In the genomic region with DNA sequence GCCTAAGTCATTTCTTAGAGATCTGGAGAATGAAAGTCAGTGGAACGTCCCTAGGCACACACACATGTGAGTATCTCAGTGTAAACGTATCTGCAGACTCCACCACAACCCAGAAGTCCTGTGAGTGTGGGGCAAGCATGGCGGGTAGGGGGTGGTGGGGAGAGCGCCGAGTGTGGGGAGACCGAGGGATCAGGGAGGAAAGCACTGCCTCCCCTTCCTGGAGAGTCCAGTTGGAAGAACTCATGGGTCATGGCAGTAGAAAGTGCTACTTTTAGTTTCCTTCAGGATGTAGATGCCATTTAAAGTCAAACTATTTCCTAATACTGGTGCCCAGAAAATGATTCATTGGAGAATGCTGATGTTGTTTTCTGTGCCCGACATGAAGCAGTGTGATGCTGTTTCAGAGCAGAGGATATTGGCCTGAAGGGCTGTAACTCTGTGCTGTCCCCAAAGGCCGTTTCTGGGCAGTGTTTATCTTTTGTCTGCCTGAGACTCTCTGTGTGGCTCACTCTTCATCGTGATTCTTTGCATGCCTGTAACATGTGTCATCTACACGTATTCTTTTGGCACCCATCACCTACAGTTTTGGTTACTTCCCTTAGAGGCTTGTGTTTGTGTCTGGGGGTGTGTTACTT, we compare ENCODE assay signal across 11 cellular contexts. TPM values are rescaled to one million over a fixed set of nuclear protein-coding genes. Genes with fewer than 3 reads are reported as not detected.
A peak's percentile ranks its signal among the peaks of the same experiment; 100 is the strongest.
DNase-seq lines count a peak whose midpoint lies in the region; ATAC-seq and TF ChIP-seq lines count a peak whose summit lies in the region.
"Had no signal": no experiment of that assay in that cellular context is flagged by ENCODE, and none has a peak within 500 bp of the region (broad histone marks: within the 10 kb centered on the region; RNA-seq: fewer than 3 reads in every experiment).

No MANE protein-coding gene starts in this region.

- peak overlapping the region; percentile 21; the same call in 1 of the 2 replicates for H3K4me2 ChIP-seq in IMR-90 (ENCODE audit: low read depth, low read length)
- no peak overlapping the region for H3K4me2 ChIP-seq in neuronal stem cell (ENCODE audit: insufficient read depth, low read length, poor library complexity, severe bottlenecking)

- no TSS peak for BruUV-seq in IMR-90 (replicated peaks; lab: Mats Ljungman, UMichigan)

- peak; percentile 72 for DNase-seq in AG04449 (ENCODE audit: low read depth, low spot score)
- peak; percentile 82 for DNase-seq in IMR-90
- DNase-seq in chondrocyte (ENCODE audit: low spot score), result no peak
- DNase-seq in lung microvascular endothelial cell (ENCODE audit: low read depth in 2 of 2), result peak; percentile 51 to 75
- DNase-seq in NCI-H1436 treated with DMSO at 0.1 percent for 48 hours (lab: John Stamatoyannopoulos, UW), result no peak
- no peak for DNase-seq in neuronal stem cell (ENCODE audit: low spot score)
- DNase-seq in NCI-H2029 (lab: John Stamatoyannopoulos, UW), result no peak
- DNase-seq in glutamatergic neuron, result no peak
- DNase-seq: stimulated activated naive B cell treated with anti-CD40 and anti-IgM and Interleukin-4, amounts not matched to agents 10 μg/mL and 1 μg/mL and 100 μg/mL, for 72 hours had no signal

- intact Hi-C loops in IMR-90 (cut with micrococcal nuclease), result loop anchor here (5.0 kb wide), 1 partner anchor 637 kb away; no protein-coding TSS in a partner anchor

- no peaks in the 10 kb centered on the region for H3K36me3 ChIP-seq in IMR-90 (ENCODE audit: control insufficient read depth, insufficient read depth, low read length)
- no peaks in the 10 kb centered on the region for H3K36me3 ChIP-seq in neuronal stem cell (replicated peaks in 1 of 2; ENCODE audit: control insufficient read depth in 2 of 2, insufficient read depth in 2 of 2, low read length in 2 of 2)

- H3K4me1 ChIP-seq in IMR-90 (ENCODE audit: control insufficient read depth, insufficient read depth, low read length) (peaks cover 9% of the 10 kb centered on the region), neuronal stem cell (ENCODE audit: control insufficient read depth in 2 of 2, insufficient read depth in 1 of 2, low read depth in 1 of 2, low read length in 2 of 2) (peaks cover 0 to 1% of the 10 kb centered on the region in 2 donors)

- H2AFZ ChIP-seq in IMR-90 (replicated peaks; ENCODE audit: low read length, poor library complexity), result peak overlapping the region; percentile 75
- no peak overlapping the region for H2AFZ ChIP-seq in neuronal stem cell (ENCODE audit: low read length)

- H2BK5ac ChIP-seq in IMR-90 (ENCODE audit: low read depth, low read length, poor library complexity, severe bottlenecking) (peak overlapping the region; percentile 88), neuronal stem cell (ENCODE audit: low read length) (no peak overlapping the region)

- TF ChIP-seq CTCF in AG04449 (IDR thresholded peaks at IDR 0.05; ENCODE audit: insufficient read depth, low read length, missing control alignments), result no peak
- TF ChIP-seq CTCF in IMR-90 (conservative IDR thresholded peaks at IDR 0.05; ENCODE audit: low read depth, low read length), result no peak
- peak; percentile 59 for TF ChIP-seq CTCF in chondrocyte (IDR thresholded peaks at IDR 0.05)
- TF ChIP-seq CTCF in glutamatergic neuron (IDR thresholded peaks at IDR 0.05; ENCODE audit: partially characterized antibody, unreplicated experiment), result no peak

- H2AK5ac ChIP-seq in IMR-90 (ENCODE audit: low read depth, low read length), result peak overlapping the region; percentile 93
- no peak overlapping the region for H2AK5ac ChIP-seq in neuronal stem cell (ENCODE audit: low read depth, low read length)

- H3K27me3 Mint-ChIP-seq in chondrocyte (ENCODE audit: low read depth), result no peaks in the 10 kb centered on the region
- H3K27me3 Mint-ChIP-seq in glutamatergic neuron (ENCODE audit: unreplicated experiment), result peaks cover 5% of the 10 kb centered on the region

- CTCF ChIA-PET in AG04449 (lab: Yijun Ruan, JAX) (interaction anchor here (0.6 to 10.2 kb wide), 8 partner anchors 22 to 459 kb away, joined by 3 to 182 read pairs (median 18); no protein-coding TSS in a partner anchor), IMR-90 (lab: Yijun Ruan, JAX) (interaction anchor here (1.0 to 1.9 kb wide), 4 partner anchors 45 to 460 kb away, joined by 4 to 5 read pairs (median 4); no protein-coding TSS in a partner anchor)

- H3K4me3 Mint-ChIP-seq in chondrocyte (ENCODE audit: unreplicated experiment) (no peak overlapping the region), glutamatergic neuron (ENCODE audit: unreplicated experiment) (no peak overlapping the region)
- H3K4me3 Mint-ChIP-seq: stimulated activated naive B cell treated with anti-CD40 and anti-IgM and Interleukin-4, amounts not matched to agents 10 μg/mL and 1 μg/mL and 100 μg/mL, for 72 hours had no signal

- H3K79me1 ChIP-seq in IMR-90 (ENCODE audit: low read depth in 1 of 2, low read length in 2 of 2) (no peaks in the 10 kb centered on the region), neuronal stem cell (ENCODE audit: low read depth, low read length) (no peaks in the 10 kb centered on the region)

- H3K9me3 Mint-ChIP-seq in chondrocyte (ENCODE audit: low read depth) (peaks cover 10% of the 10 kb centered on the region), glutamatergic neuron (ENCODE audit: unreplicated experiment) (no peaks in the 10 kb centered on the region)
- H3K9me3 Mint-ChIP-seq: stimulated activated naive B cell treated with anti-CD40 and anti-IgM and Interleukin-4, amounts not matched to agents 10 μg/mL and 1 μg/mL and 100 μg/mL, for 72 hours had no signal

- in situ Hi-C loops in IMR-90 (cut with MboI; ENCODE audit: low sequenced_read_pairs), result loop anchor here (5.0 kb wide), 2 partner anchors 332 to 462 kb away; no protein-coding TSS in a partner anchor

- H3K9ac ChIP-seq in IMR-90 (ENCODE audit: low read depth, low read length), result no peak overlapping the region; the same call in 1 of the 2 replicates
- no peak overlapping the region for H3K9ac ChIP-seq in neuronal stem cell (ENCODE audit: low read depth, low read length, poor library complexity)

- H3K23ac ChIP-seq in IMR-90 (ENCODE audit: low read depth, low read length) (peak overlapping the region; percentile 64), neuronal stem cell (ENCODE audit: low read depth, low read length, poor library complexity) (no peak overlapping the region)

- H2BK15ac ChIP-seq in IMR-90 (ENCODE audit: low read depth, low read length) (peak overlapping the region; percentile 79; the same call in 2 of the 3 replicates), neuronal stem cell (ENCODE audit: low read length) (no peak overlapping the region)

- H3K36me3 Mint-ChIP-seq in chondrocyte (ENCODE audit: low read depth) (peaks cover 3% of the 10 kb centered on the region), glutamatergic neuron (ENCODE audit: unreplicated experiment) (no peaks in the 10 kb centered on the region)
- H3K36me3 Mint-ChIP-seq: stimulated activated naive B cell treated with anti-CD40 and anti-IgM and Interleukin-4, amounts not matched to agents 10 μg/mL and 1 μg/mL and 100 μg/mL, for 72 hours had no signal

- H2BK120ac ChIP-seq in IMR-90 (ENCODE audit: low read depth, low read length) (peak overlapping the region; percentile 90), neuronal stem cell (ENCODE audit: low read depth, low read length) (no peak overlapping the region)

- H3K9me3 ChIP-seq in IMR-90 (ENCODE audit: control insufficient read depth, insufficient read depth, low read length) (no peaks in the 10 kb centered on the region), neuronal stem cell (replicated peaks in 1 of 2; ENCODE audit: control insufficient read depth in 2 of 2, insufficient read depth in 1 of 2, low read depth in 1 of 2, low read length in 2 of 2) (no peaks in the 10 kb centered on the region)

- H3K14ac ChIP-seq in IMR-90 (replicated peaks; ENCODE audit: low read depth, low read length) (peak overlapping the region; percentile 72), neuronal stem cell (ENCODE audit: low read length) (no peak overlapping the region)

- 0 out of 2 replicates have a peak, but pooled peaks have one; percentile 29 for TF ChIP-seq POLR2A in IMR-90 (IDR thresholded peaks at IDR 0.05; ENCODE audit: low read depth, low read length)

- peak overlapping the region; percentile 94 for H2BK20ac ChIP-seq in IMR-90 (ENCODE audit: low read depth, low read length)

- H4K20me1 ChIP-seq in IMR-90 (ENCODE audit: insufficient read depth, low read length), result no peaks in the 10 kb centered on the region

- peaks cover 19% of the 10 kb centered on the region for H3K9me1 ChIP-seq in IMR-90 (ENCODE audit: insufficient read depth, low read length)

- H4K5ac ChIP-seq in IMR-90 (ENCODE audit: low read depth, low read length), result peak overlapping the region; percentile 23; the same call in 1 of the 2 replicates

- H3K18ac ChIP-seq in IMR-90 (ENCODE audit: low read depth, low read length) (peak overlapping the region; percentile 65), neuronal stem cell (ENCODE audit: low read length) (no peak overlapping the region)

- POLR2A ChIA-PET in AG04449 (lab: Yijun Ruan, JAX) (interaction anchor here (0.7 kb wide), 1 partner anchor 198 kb away, joined by 3 read pairs; no protein-coding TSS in a partner anchor), IMR-90 (lab: Charles Lee; ENCODE audit: unreplicated experiment) (no interaction called here)

- no peak overlapping the region for H2BK12ac ChIP-seq in neuronal stem cell (ENCODE audit: low read length)

- H4K8ac ChIP-seq in IMR-90 (ENCODE audit: low read depth in 2 of 2, low read length in 2 of 2) (peak overlapping the region; percentile 48 to 75), neuronal stem cell (ENCODE audit: low read depth, low read length) (no peak overlapping the region)

- H3K27me3 ChIP-seq in IMR-90 (ENCODE audit: control insufficient read depth, insufficient read depth, low read length) (no peaks in the 10 kb centered on the region), neuronal stem cell (ENCODE audit: control insufficient read depth in 3 of 3, insufficient read depth in 3 of 3, low read depth in 1 of 3, low read length in 3 of 3) (no peaks in the 10 kb centered on the region)

- ATAC-seq in IMR-90 (ENCODE audit: low read depth), result peak; percentile 79
- ATAC-seq: GM12878; stimulated activated naive B cell treated with anti-CD40 and anti-IgM and Interleukin-4, amounts not matched to agents 10 μg/mL and 1 μg/mL and 100 μg/mL, for 72 hours had no signal

- H3K27ac ChIP-seq in IMR-90 (ENCODE audit: insufficient read depth, low read length) (peak overlapping the region; percentile 65), neuronal stem cell (replicated peaks; ENCODE audit: low read length) (no peak overlapping the region)
- H3K27ac ChIP-seq: C4-2B had no signal

- dilution Hi-C loops in IMR-90 (cut with HindIII; ENCODE audit: low sequenced_read_pairs, unreplicated experiment), result loop anchor here (25.0 kb wide), 1 partner anchor 452 kb away; no protein-coding TSS in a partner anchor

- peak overlapping the region; percentile 11 for H2AK9ac ChIP-seq in IMR-90 (replicated peaks; ENCODE audit: low read depth, low read length, poor library complexity)

- H3K4me3 ChIP-seq in AG04449 (ENCODE audit: low read depth, low read length), result no peak overlapping the region
- no peak overlapping the region for H3K4me3 ChIP-seq in IMR-90 (ENCODE audit: insufficient read depth, low read depth, low read length)
- no peak overlapping the region for H3K4me3 ChIP-seq in neuronal stem cell (ENCODE audit: low read length in 2 of 2)
- H3K4me3 ChIP-seq: GM12878 had no signal

- H3K4me1 Mint-ChIP-seq in chondrocyte (ENCODE audit: low read depth), result peaks cover 78% of the 10 kb centered on the region
- no peaks in the 10 kb centered on the region for H3K4me1 Mint-ChIP-seq in glutamatergic neuron (ENCODE audit: low read depth, unreplicated experiment)

- H3K27ac Mint-ChIP-seq in chondrocyte (ENCODE audit: unreplicated experiment), result peak overlapping the region; percentile 97
- H3K27ac Mint-ChIP-seq in glutamatergic neuron (ENCODE audit: unreplicated experiment), result no peak overlapping the region
- H3K27ac Mint-ChIP-seq: stimulated activated naive B cell treated with anti-CD40 and anti-IgM and Interleukin-4, amounts not matched to agents 10 μg/mL and 1 μg/mL and 100 μg/mL, for 72 hours had no signal

- no CpG with 5 or more reads among the region's 10 CpGs for WGBS in IMR-90 (ENCODE audit: extremely low coverage in 2 of 2, insufficient read length in 1 of 2), 2 experiments
- no CpG with 5 or more reads among the region's 10 CpGs for WGBS in neuronal stem cell (ENCODE audit: extremely low coverage in 2 of 2, insufficient read length in 2 of 2, insufficient replicate concordance in 1 of 2), 2 donors

- H3K4ac ChIP-seq in IMR-90 (ENCODE audit: low read depth, low read length) (peak overlapping the region; percentile 92), neuronal stem cell (ENCODE audit: low read length) (no peak overlapping the region)

- H4K91ac ChIP-seq in IMR-90 (ENCODE audit: insufficient read depth, low read depth, low read length) (peak overlapping the region; percentile 86), neuronal stem cell (ENCODE audit: low read depth, low read length, poor library complexity) (no peak overlapping the region)

- peak overlapping the region; percentile 71 for H3K56ac ChIP-seq in IMR-90 (ENCODE audit: extremely low read depth, insufficient read depth, low read length)

- peak; percentile 30 for TF ChIP-seq RAD21 in IMR-90 (IDR thresholded peaks at IDR 0.05; ENCODE audit: low read length)

RNA-seq across cellular contexts. Expression of gene TSPAN2, which starts 45.7 kb away (rescaled TPM):
- total RNA-seq in IMR-90 (2012; rRNA removed) (0.18 and 0.83 TPM in 2 replicates), chondrocyte (218 to 498 TPM (median 227 TPM) in 3 replicates), lung microvascular endothelial cell (0.79 and 0.87 TPM in 2 replicates), glutamatergic neuron (ENCODE audit: unreplicated experiment) (11.2 TPM)
- polyA plus RNA-seq in IMR-90 (2012; rRNA removed), result 0.17 and 0.60 TPM in 2 replicates
- polyA plus RNA-seq in IMR-90 (2012; cell fraction: cytosol; rRNA removed), result 0.12 and 0.16 TPM in 2 replicates
- 0.31 TPM in 1 of 2 replicates, not detected in the other for polyA plus RNA-seq in IMR-90 (2012; cell fraction: nucleus; rRNA removed; ENCODE audit: low replicate concordance)
- polyA plus RNA-seq in neuronal stem cell (2013, experiment 1 of 2), result 22.5 TPM
- polyA plus RNA-seq in neuronal stem cell (2013, experiment 2 of 2), result 22.9 TPM

Comparison
In these comparisons a context has a peak if more than half of its experiments do, and no peak if none do; other contexts are left out.
1. DNase-seq: peak in AG04449 (single experiment), IMR-90 (single experiment) and lung microvascular endothelial cell (2 of 2); none in chondrocyte (single experiment), NCI-H1436 treated with DMSO at 0.1 percent for 48 hours (single experiment), neuronal stem cell (single experiment), NCI-H2029 (single experiment) and glutamatergic neuron (single experiment).
2. RNA of gene TSPAN2, which starts 45.7 kb away (total RNA-seq): 218 to 498 TPM in chondrocyte; 11.2 TPM in glutamatergic neuron (single experiment), 0.79 to 0.87 TPM in lung microvascular endothelial cell and 0.18 to 0.83 TPM in IMR-90; every median in the first group is over 10 times any median in the second.